ENCODE assay signal across 8 cellular contexts in genomic region chr1:21262282-21263051, GRCh38. TPM values are rescaled to one million over a fixed set of nuclear protein-coding genes. Genes with fewer than 3 reads are reported as not detected.
DNase-seq lines count a peak whose midpoint lies in the region; ATAC-seq and TF ChIP-seq lines count a peak whose summit lies in the region.

No MANE protein-coding gene starts in this region.

- CTCF ChIA-PET in naive thymus-derived CD4-positive, alpha-beta T cell (lab: Charles Lee), result interaction anchor here (0.9 to 3.0 kb wide), 4 partner anchors 8 to 108 kb away, joined by 3 to 13 read pairs (median 5); no protein-coding TSS in a partner anchor

- H3K27ac Mint-ChIP-seq in naive thymus-derived CD4-positive, alpha-beta T cell, result peak overlapping the region in 6 of 9 donors; percentile 17 to 84 (median 62)

- 32 to 51% methylated on average over 22 to 23 of the region's 23 CpGs for WGBS in esophagus, 2 donors

- POLR2A ChIA-PET in naive thymus-derived CD4-positive, alpha-beta T cell (lab: Charles Lee), result interaction anchor here (1.0 kb wide), 1 partner anchor 82 kb away, joined by 5 read pairs; no protein-coding TSS in a partner anchor

- peaks cover 29 to 50% (median 39%) of the 10 kb centered on the region in 7 donors for H3K4me1 Mint-ChIP-seq in naive thymus-derived CD4-positive, alpha-beta T cell

- DNase-seq in GM04503 (ENCODE audit: low read depth), result peak; percentile 67
- DNase-seq in naive thymus-derived CD4-positive, alpha-beta T cell, result no peak
- DNase-seq in activated effector memory CD4-positive, alpha-beta T cell treated with anti-CD3 and anti-CD28 coated beads, Interleukin-2, amount 50 U/mL, for 16 hours, result no peak
- DNase-seq in activated gamma-delta T cell treated with Interleukin-2 at 50 U/mL for 16 hours, result no peak

- peaks cover 4 to 24% of the 10 kb centered on the region in 2 donors for H3K4me1 ChIP-seq in esophagus (ENCODE audit: control insufficient read depth in 2 of 2, insufficient read depth in 2 of 2, low read length in 1 of 2)
- H3K4me1 ChIP-seq in naive thymus-derived CD4-positive, alpha-beta T cell (ENCODE audit: control insufficient read depth in 2 of 2, insufficient read depth in 2 of 2, low read length in 2 of 2), result peaks cover 4 to 16% of the 10 kb centered on the region in 2 donors

- ATAC-seq in SK-N-SH treated with all-trans-retinoic acid at 6 μM for 48 hours (peak; percentile 65), HG03175 (IDR thresholded peaks at IDR 0.05; ENCODE audit: unreplicated experiment) (no peak), GM19035 (IDR thresholded peaks at IDR 0.05; ENCODE audit: unreplicated experiment) (no peak)
- ATAC-seq in naive thymus-derived CD4-positive, alpha-beta T cell, result peak; percentile 15

- H3K27ac ChIP-seq in esophagus (ENCODE audit: low read depth in 2 of 2, low read length in 1 of 2), result peak overlapping the region; percentile 68 to 76
- no peak overlapping the region for H3K27ac ChIP-seq in naive thymus-derived CD4-positive, alpha-beta T cell (ENCODE audit: low read depth, low read length)

- peaks cover 0 to 30% (median 16%) of the 10 kb centered on the region in 5 donors for H3K36me3 Mint-ChIP-seq in naive thymus-derived CD4-positive, alpha-beta T cell

- intact Hi-C loops in naive thymus-derived CD4-positive, alpha-beta T cell (cut with micrococcal nuclease), result no loop called here

- no peaks in the 10 kb centered on the region for H3K27me3 ChIP-seq in esophagus (ENCODE audit: control insufficient read depth in 1 of 2, insufficient read depth in 2 of 2, low read length in 2 of 2)
- no peaks in the 10 kb centered on the region for H3K27me3 ChIP-seq in naive thymus-derived CD4-positive, alpha-beta T cell (ENCODE audit: control insufficient read depth in 2 of 2, insufficient read depth in 2 of 2, low read length in 2 of 2)

- H3K4me3 Mint-ChIP-seq in naive thymus-derived CD4-positive, alpha-beta T cell, result peak overlapping the region in 1 of 10 donors; percentile 32

- H3K4me3 ChIP-seq in esophagus (ENCODE audit: low read depth in 1 of 2, low read length in 2 of 2), result no peak overlapping the region
- H3K4me3 ChIP-seq in naive thymus-derived CD4-positive, alpha-beta T cell (ENCODE audit: low read length), result no peak overlapping the region

- no peaks in the 10 kb centered on the region for H3K9me3 ChIP-seq in esophagus (ENCODE audit: control insufficient read depth in 2 of 2, insufficient read depth in 1 of 2, low read depth in 1 of 2, low read length in 1 of 2)
- no peaks in the 10 kb centered on the region for H3K9me3 ChIP-seq in naive thymus-derived CD4-positive, alpha-beta T cell (ENCODE audit: control insufficient read depth in 2 of 3, low read length in 3 of 3)

- H3K27me3 Mint-ChIP-seq in naive thymus-derived CD4-positive, alpha-beta T cell, result no peaks in the 10 kb centered on the region

- peaks cover 0 to 8% of the 10 kb centered on the region in 2 donors for H3K36me3 ChIP-seq in esophagus (ENCODE audit: control insufficient read depth in 2 of 2, insufficient read depth in 2 of 2, low read length in 1 of 2)
- H3K36me3 ChIP-seq in naive thymus-derived CD4-positive, alpha-beta T cell (ENCODE audit: control insufficient read depth in 2 of 3, insufficient read depth in 3 of 3, low read length in 3 of 3), result peaks cover 0 to 76% (median 14%) of the 10 kb centered on the region in 3 experiments

- no peaks in the 10 kb centered on the region for H3K9me3 Mint-ChIP-seq in naive thymus-derived CD4-positive, alpha-beta T cell

TF ChIP-seq in SK-N-SH treated with all-trans-retinoic acid at 6 μM for 48 hours, 23 proteins besides CTCF, POLR2A, EP300 and RAD21:
- TF ChIP-seq BACH2 (CRISPR knock-in tag; IDR thresholded peaks at IDR 0.05; ENCODE audit: borderline replicate concordance) (no peak), PATZ1 (CRISPR knock-in tag; IDR thresholded peaks at IDR 0.05; ENCODE audit: borderline replicate concordance) (no peak), CSDC2 (CRISPR knock-in tag; IDR thresholded peaks at IDR 0.05) (no peak), ZNF70 (CRISPR knock-in tag; IDR thresholded peaks at IDR 0.05) (no peak), ZFP3 (CRISPR knock-in tag; IDR thresholded peaks at IDR 0.05) (peak; percentile 25; the same call in 1 of the 2 replicates), ZNF565 (CRISPR knock-in tag; conservative IDR thresholded peaks at IDR 0.05; ENCODE audit: low read depth) (no peak), TSHZ2 (CRISPR knock-in tag; IDR thresholded peaks at IDR 0.05) (no peak)

RNA-seq across cellular contexts. Expression of gene ECE1, which starts 27.8 kb away (rescaled TPM):
- 10 to 100 TPM; 12.4 to 14.2 TPM for polyA plus RNA-seq in esophagus
- 10 to 100 TPM; 63.3 to 97.4 (median 72.2) TPM for total RNA-seq in naive thymus-derived CD4-positive, alpha-beta T cell
- 10 to 100 TPM; 21.3 to 50.4 TPM for polyA plus RNA-seq in naive thymus-derived CD4-positive, alpha-beta T cell

Comparison
In these comparisons a context has a peak if more than half of its experiments do, and no peak if none do; other contexts are left out.
1. ATAC-seq: peak in SK-N-SH treated with all-trans-retinoic acid at 6 μM for 48 hours (single experiment) and naive thymus-derived CD4-positive, alpha-beta T cell (single experiment); none in HG03175 (single experiment) and GM19035 (single experiment).